8 cellular contexts compared by ENCODE assay signal in the genomic region with DNA sequence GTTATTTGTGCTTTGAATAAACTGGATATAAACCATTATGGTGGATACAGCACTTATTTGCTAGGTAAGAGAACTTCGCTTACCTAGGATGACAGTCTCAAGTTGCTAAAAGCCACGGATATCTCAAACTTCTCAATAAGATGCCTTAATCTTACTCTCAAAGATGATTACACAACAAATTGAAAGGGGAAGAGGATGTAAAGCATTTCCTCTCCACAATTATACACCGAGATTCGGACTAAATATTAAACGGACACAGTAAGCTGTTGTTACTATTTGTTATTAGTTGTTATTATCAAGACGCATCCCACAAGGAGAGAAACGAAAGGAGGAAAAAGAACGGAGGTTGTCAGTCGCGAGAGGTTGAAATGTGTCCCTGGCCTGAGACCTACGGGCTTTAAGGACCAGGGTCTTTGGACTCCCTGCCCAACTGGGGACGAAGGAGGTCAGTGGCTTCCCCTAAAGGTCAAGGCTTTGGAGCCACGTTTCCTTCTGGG. TPM values are rescaled to one million over a fixed set of nuclear protein-coding genes. Genes with fewer than 3 reads are reported as not detected.
DNase-seq lines count a peak whose midpoint lies in the region; ATAC-seq and TF ChIP-seq lines count a peak whose summit lies in the region.

No MANE protein-coding gene starts in this region.

- peak overlapping the region; percentile 95 for H3K27ac ChIP-seq in BLaER1
- peak overlapping the region; percentile 37; the same call in 1 of the 2 replicates for H3K27ac ChIP-seq in HEK293 (ENCODE audit: extremely low read depth, low read depth, low read length)
- H3K27ac ChIP-seq in esophagus squamous epithelium: peak overlapping the region; percentile 93 to 95 (median 95)
- peak overlapping the region; percentile 81 for H3K27ac ChIP-seq in neuronal stem cell (replicated peaks; ENCODE audit: low read length)

- intact Hi-C loops in esophagus squamous epithelium (cut with DNase I): no loop called here

- POLR2A ChIA-PET in HEK293 (lab: Yijun Ruan, JAX): interaction anchor here (0.7 to 1.8 kb wide), 5 partner anchors 10 to 306 kb away, joined by 3 to 8 read pairs (median 4); partner anchors contain the start of genes HAUS2 and LRRC57

- peak overlapping the region; percentile 79 for H3K4me2 ChIP-seq in BLaER1
- H3K4me2 ChIP-seq in neuronal stem cell (ENCODE audit: insufficient read depth, low read length, poor library complexity, severe bottlenecking): peak overlapping the region; percentile 61

- H2BK5ac ChIP-seq in neuronal stem cell (ENCODE audit: low read length): peak overlapping the region; percentile 33

- H2AFZ ChIP-seq in neuronal stem cell (ENCODE audit: low read length): peak overlapping the region; percentile 96

- H3K79me1 ChIP-seq in neuronal stem cell (ENCODE audit: low read depth, low read length): peaks cover 2% of the 10 kb centered on the region

- 2% methylated on average over 11 to 12 of the region's 13 CpGs for WGBS in esophagus squamous epithelium, 2 donors
- no CpG with 5 or more reads among the region's 13 CpGs for WGBS in neuronal stem cell (ENCODE audit: extremely low coverage in 2 of 2, insufficient read length in 2 of 2, insufficient replicate concordance in 1 of 2), 2 donors

- H3K4me1 ChIP-seq in BLaER1 (peaks cover 50% of the 10 kb centered on the region), HEK293 (ENCODE audit: control insufficient read depth, insufficient read depth, low read length) (no peaks in the 10 kb centered on the region), esophagus squamous epithelium (peaks cover 14 to 50% (median 33%) of the 10 kb centered on the region in 3 donors), neuronal stem cell (ENCODE audit: control insufficient read depth in 2 of 2, insufficient read depth in 1 of 2, low read depth in 1 of 2, low read length in 2 of 2) (peaks cover 1 to 2% of the 10 kb centered on the region in 2 donors)

- H3K27me3 ChIP-seq in BLaER1: no peaks in the 10 kb centered on the region
- no peaks in the 10 kb centered on the region for H3K27me3 ChIP-seq in esophagus squamous epithelium
- no peaks in the 10 kb centered on the region for H3K27me3 ChIP-seq in neuronal stem cell (ENCODE audit: control insufficient read depth in 3 of 3, insufficient read depth in 3 of 3, low read depth in 1 of 3, low read length in 3 of 3)

- ATAC-seq in GM18517 (IDR thresholded peaks at IDR 0.05; ENCODE audit: unreplicated experiment): no peak

- H3K4me3 ChIP-seq in BLaER1: peak overlapping the region; percentile 88
- H3K4me3 ChIP-seq in HEK293 (ENCODE audit: low read depth, low read length): peak overlapping the region; percentile 81
- H3K4me3 ChIP-seq in esophagus squamous epithelium: peak overlapping the region; percentile 84 to 97 (median 88)
- peak overlapping the region; percentile 82 to 95 for H3K4me3 ChIP-seq in neuronal stem cell (ENCODE audit: low read length in 2 of 2)

- peak overlapping the region; percentile 91 for H3K9ac ChIP-seq in BLaER1
- peak overlapping the region; percentile 92 for H3K9ac ChIP-seq in neuronal stem cell (ENCODE audit: low read depth, low read length, poor library complexity)

- H3K9me3 ChIP-seq in BLaER1: no peaks in the 10 kb centered on the region
- H3K9me3 ChIP-seq in HEK293 (ENCODE audit: control insufficient read depth, insufficient read depth, low read depth, low read length): no peaks in the 10 kb centered on the region
- no peaks in the 10 kb centered on the region for H3K9me3 ChIP-seq in esophagus squamous epithelium
- no peaks in the 10 kb centered on the region for H3K9me3 ChIP-seq in neuronal stem cell (replicated peaks in 1 of 2; ENCODE audit: control insufficient read depth in 2 of 2, insufficient read depth in 1 of 2, low read depth in 1 of 2, low read length in 2 of 2)

- H3K14ac ChIP-seq in neuronal stem cell (ENCODE audit: low read length): no peak overlapping the region

- CTCF ChIA-PET in HEK293 (lab: Yijun Ruan, JAX): interaction anchor here (0.5 kb wide), 1 partner anchor 163 kb away, joined by 3 read pairs; no protein-coding TSS in a partner anchor

- no peak overlapping the region for H2BK120ac ChIP-seq in neuronal stem cell (ENCODE audit: low read depth, low read length)

- peak overlapping the region; percentile 89 for H3K18ac ChIP-seq in neuronal stem cell (ENCODE audit: low read length)

- H4K91ac ChIP-seq in neuronal stem cell (ENCODE audit: low read depth, low read length, poor library complexity): no peak overlapping the region

- H4K20me1 ChIP-seq in BLaER1: no peaks in the 10 kb centered on the region

- no peak overlapping the region for H2AK5ac ChIP-seq in neuronal stem cell (ENCODE audit: low read depth, low read length)

- H2BK15ac ChIP-seq in neuronal stem cell (ENCODE audit: low read length): no peak overlapping the region

- no peak overlapping the region for H3K4ac ChIP-seq in neuronal stem cell (ENCODE audit: low read length)

- DNase-seq in SKM-1 (lab: John Stamatoyannopoulos, UW; ENCODE audit: unreplicated experiment) (peak; percentile 12), esophagus squamous epithelium (lab: John Stamatoyannopoulos, UW) (no peak), neuronal stem cell (ENCODE audit: low spot score) (no peak), EL (no peak), NCI-H2029 (lab: John Stamatoyannopoulos, UW) (no peak)

- no peak overlapping the region for H2BK12ac ChIP-seq in neuronal stem cell (ENCODE audit: low read length)

- no peak for TF ChIP-seq POLR2A in esophagus squamous epithelium (IDR thresholded peaks at IDR 0.05)

- no peak overlapping the region for H4K8ac ChIP-seq in neuronal stem cell (ENCODE audit: low read depth, low read length)

- TF ChIP-seq CTCF in HEK293 (tag by site-specific recombination; IDR thresholded peaks at IDR 0.05): no peak
- no peak for TF ChIP-seq CTCF in esophagus squamous epithelium (IDR thresholded peaks at IDR 0.05)

- peak overlapping the region; percentile 81 for H3K23ac ChIP-seq in neuronal stem cell (ENCODE audit: low read depth, low read length, poor library complexity)

- H3K36me3 ChIP-seq in BLaER1 (peaks cover 15% of the 10 kb centered on the region; the same call in 1 of the 2 replicates), HEK293 (ENCODE audit: control insufficient read depth in 2 of 2, insufficient read depth in 1 of 2, low read length in 2 of 2) (no peaks in the 10 kb centered on the region), esophagus squamous epithelium (peaks cover 0 to 10% (median 0%) of the 10 kb centered on the region in 3 donors), neuronal stem cell (replicated peaks in 1 of 2; ENCODE audit: control insufficient read depth in 2 of 2, insufficient read depth in 2 of 2, low read length in 2 of 2) (peaks cover 0 to 4% of the 10 kb centered on the region in 2 donors)

TF ChIP-seq in HEK293, 187 proteins besides CTCF, POLR2A, EP300 and RAD21 (continues in another document):
- no peak for TF ChIP-seq ZNF169 (tag by site-specific recombination; IDR thresholded peaks at IDR 0.05)
- TF ChIP-seq ZNF266 (tag by site-specific recombination; IDR thresholded peaks at IDR 0.05; ENCODE audit: low read depth): no peak
- TF ChIP-seq ZNF621 (tag by site-specific recombination; IDR thresholded peaks at IDR 0.05): no peak
- TF ChIP-seq, protein P1, sequence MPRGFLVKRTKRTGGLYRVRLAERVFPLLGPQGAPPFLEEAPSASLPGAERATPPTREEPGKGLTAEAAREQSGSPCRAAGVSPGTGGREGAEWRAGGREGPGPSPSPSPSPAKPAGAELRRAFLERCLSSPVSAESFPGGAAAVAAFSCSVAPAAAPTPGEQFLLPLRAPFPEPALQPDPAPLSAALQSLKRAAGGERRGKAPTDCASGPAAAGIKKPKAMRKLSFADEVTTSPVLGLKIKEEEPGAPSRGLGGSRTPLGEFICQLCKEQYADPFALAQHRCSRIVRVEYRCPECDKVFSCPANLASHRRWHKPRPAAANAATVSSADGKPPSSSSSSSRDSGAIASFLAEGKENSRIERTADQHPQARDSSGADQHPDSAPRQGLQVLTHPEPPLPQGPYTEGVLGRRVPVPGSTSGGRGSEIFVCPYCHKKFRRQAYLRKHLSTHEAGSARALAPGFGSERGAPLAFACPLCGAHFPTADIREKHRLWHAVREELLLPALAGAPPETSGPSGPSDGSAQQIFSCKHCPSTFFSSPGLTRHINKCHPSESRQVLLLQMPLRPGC (tag by site-specific recombination; IDR thresholded peaks at IDR 0.05): no peak
- TF ChIP-seq ZNF366 (tag by site-specific recombination; conservative IDR thresholded peaks at IDR 0.05): no peak
- no peak for TF ChIP-seq SCRT2 (tag by site-specific recombination; IDR thresholded peaks at IDR 0.05)
- TF ChIP-seq ZNF274 (IDR thresholded peaks at IDR 0.05; ENCODE audit: low read length): no peak
- TF ChIP-seq ZNF274 (tag by site-specific recombination; IDR thresholded peaks at IDR 0.05; ENCODE audit: borderline replicate concordance): no peak
- TF ChIP-seq ZNF133 (tag by site-specific recombination; IDR thresholded peaks at IDR 0.05): no peak
- no peak for TF ChIP-seq GLIS2 (tag by site-specific recombination; IDR thresholded peaks at IDR 0.05)
- TF ChIP-seq MYNN (tag by site-specific recombination; IDR thresholded peaks at IDR 0.05; ENCODE audit: borderline replicate concordance): no peak
- no peak for TF ChIP-seq WT1 (tag by site-specific recombination; IDR thresholded peaks at IDR 0.05)
- TF ChIP-seq ZSCAN18 (tag by site-specific recombination; IDR thresholded peaks at IDR 0.05): no peak
- TF ChIP-seq ZNF184 (tag by site-specific recombination; IDR thresholded peaks at IDR 0.05): no peak

RNA-seq across cellular contexts. Expression of gene ZNF106, which starts 0.6 kb away (rescaled TPM):
- 10 to 100 TPM; 16.0 to 65.0 (median 33.8) TPM for total RNA-seq in esophagus squamous epithelium
- polyA plus RNA-seq in neuronal stem cell (2013, experiment 1 of 2): 22.2 TPM
- polyA plus RNA-seq in neuronal stem cell (2013, experiment 2 of 2): 22.4 TPM

RNA-seq across cellular contexts. Expression of gene SNAP23, which starts 5.1 kb away (rescaled TPM):
- total RNA-seq in esophagus squamous epithelium: 10 to 100 TPM; 30.9 to 59.3 (median 40.1) TPM
- polyA plus RNA-seq in neuronal stem cell (2013, experiment 1 of 2): 27.0 TPM
- 27.9 TPM for polyA plus RNA-seq in neuronal stem cell (2013, experiment 2 of 2)

RNA-seq across cellular contexts. Expression of gene LRRC57, which starts 58.3 kb away (rescaled TPM):
- 10 to 100 TPM; 10.5 to 13.0 (median 11.7) TPM for total RNA-seq in esophagus squamous epithelium
- 8.5 TPM for polyA plus RNA-seq in neuronal stem cell (2013, experiment 1 of 2)
- 9.2 TPM for polyA plus RNA-seq in neuronal stem cell (2013, experiment 2 of 2)

RNA-seq across cellular contexts. Expression of gene HAUS2, which starts 58.3 kb away (rescaled TPM):
- total RNA-seq in esophagus squamous epithelium: 10 to 100 TPM in 3 of 4 donors, 1 to 10 TPM in 1; 6.6 to 28.5 (median 16.7) TPM
- 17.2 TPM for polyA plus RNA-seq in neuronal stem cell (2013, experiment 1 of 2)
- 18.4 TPM for polyA plus RNA-seq in neuronal stem cell (2013, experiment 2 of 2)

Comparison
In these comparisons a context has a peak if more than half of its experiments do, and no peak if none do; other contexts are left out.
1. H3K27ac ChIP-seq: peak in every context shown above with its lines; median percentile 95 in BLaER1; 95 in esophagus squamous epithelium; 81 in neuronal stem cell; 37 in HEK293.